18 cellular contexts compared by ENCODE assay signal in genomic region chr11:23764285-23764684, GRCh38.
DNase-seq lines count a peak whose midpoint lies in the region; ATAC-seq and TF ChIP-seq lines count a peak whose summit lies in the region.
"Had no signal": no experiment of that assay in that cellular context is flagged by ENCODE, and none has a peak within 500 bp of the region (broad histone marks: within the 10 kb centered on the region; RNA-seq: fewer than 3 reads in every experiment).

No MANE protein-coding gene starts in this region.

- intact Hi-C loops in Caco-2 (cut with micrococcal nuclease; ENCODE audit: unreplicated experiment): no loop called here

- H3K27me3 Mint-ChIP-seq in WTC11 (ENCODE audit: low read depth) (0 out of 2 replicates have a peak, but pooled peaks cover 3% of the 10 kb centered on the region), type B pancreatic cell (no peaks in the 10 kb centered on the region), Caco-2 (ENCODE audit: insufficient read depth, unreplicated experiment) (no peaks in the 10 kb centered on the region)
- H3K27me3 Mint-ChIP-seq: CD4-positive, alpha-beta memory T cell; CD4-positive, CD25-positive, alpha-beta regulatory T cell; CD8-positive, alpha-beta memory T cell had no signal

- H3K4me1 Mint-ChIP-seq in WTC11: peaks cover 12% of the 10 kb centered on the region
- H3K4me1 Mint-ChIP-seq in type B pancreatic cell (ENCODE audit: unreplicated experiment): no peaks in the 10 kb centered on the region
- H3K4me1 Mint-ChIP-seq in Caco-2 (ENCODE audit: low read depth, unreplicated experiment): no peaks in the 10 kb centered on the region
- H3K4me1 Mint-ChIP-seq: CD14-positive monocyte; CD4-positive, alpha-beta memory T cell; CD4-positive, CD25-positive, alpha-beta regulatory T cell; CD8-positive, alpha-beta memory T cell had no signal

- H3K36me3 ChIP-seq in HAP-1 (replicated peaks) (no peaks in the 10 kb centered on the region), Caco-2 (ENCODE audit: control insufficient read depth, insufficient read depth, low read length) (no peaks in the 10 kb centered on the region)
- H3K36me3 ChIP-seq: BE2C, BLaER1 had no signal

- H3K4me1 ChIP-seq in HAP-1 (peaks cover 18% of the 10 kb centered on the region), Caco-2 (no peaks in the 10 kb centered on the region)
- H3K4me1 ChIP-seq: BE2C, BLaER1 had no signal

- ATAC-seq in WTC11 (peak; percentile 52; the same call in 1 of the 2 replicates), HG02759 (IDR thresholded peaks at IDR 0.05; ENCODE audit: unreplicated experiment) (no peak)

- H3K9me3 Mint-ChIP-seq in WTC11: peaks cover 56% of the 10 kb centered on the region
- H3K9me3 Mint-ChIP-seq in type B pancreatic cell: no peaks in the 10 kb centered on the region
- H3K9me3 Mint-ChIP-seq in Caco-2 (ENCODE audit: unreplicated experiment): peaks cover 12% of the 10 kb centered on the region

- H3K27ac Mint-ChIP-seq in WTC11 (no peak overlapping the region), type B pancreatic cell (no peak overlapping the region), Caco-2 (ENCODE audit: unreplicated experiment) (no peak overlapping the region)
- H3K27ac Mint-ChIP-seq: CD14-positive monocyte; CD4-positive, alpha-beta memory T cell; CD4-positive, CD25-positive, alpha-beta regulatory T cell; CD8-positive, alpha-beta memory T cell had no signal

- in situ Hi-C loops in HAP-1 (cut with MboI; ENCODE audit: low sequenced_read_pairs): no loop called here

- DNase-seq in HAP-1 (ENCODE audit: low spot score in 2 of 2): peak; percentile 17 to 78
- DNase-seq in WTC11 (ENCODE audit: low spot score): no peak
- no peak for DNase-seq in type B pancreatic cell (ENCODE audit: extremely low spot score, unreplicated experiment)
- no peak for DNase-seq in Caco-2
- DNase-seq: 8988T; ACHN; BE2C; C1 segment of cervical spinal cord; Calu3; CD4-positive, alpha-beta memory T cell; CD4-positive, CD25-positive, alpha-beta regulatory T cell; CD8-positive, alpha-beta memory T cell; COR-L47; DMS79 treated with DMSO at 0.1 percent for 48 hours; GF-D8 had no signal

- TF ChIP-seq CTCF in WTC11 (IDR thresholded peaks at IDR 0.05): no peak
- no peak for TF ChIP-seq CTCF in type B pancreatic cell (conservative IDR thresholded peaks at IDR 0.05)
- no peak for TF ChIP-seq CTCF in Caco-2 (IDR thresholded peaks at IDR 0.05; ENCODE audit: insufficient read depth in 1 of 2, low read depth in 1 of 2, low read length in 1 of 2, severe bottlenecking in 1 of 2, unreplicated experiment in 1 of 2)

- POLR2A ChIA-PET in WTC11 (lab: Charles Lee) (no interaction called here), Caco-2 (lab: Charles Lee) (no interaction called here)

- BruUV-seq in Caco-2 (replicated peaks; lab: Mats Ljungman, UMichigan): no TSS peak

- H3K9me3 ChIP-seq in HAP-1 (peaks cover 5% of the 10 kb centered on the region; the same call in 1 of the 2 replicates), Caco-2 (peaks cover 13% of the 10 kb centered on the region)
- H3K9me3 ChIP-seq: BE2C had no signal

- CTCF ChIA-PET in WTC11 (lab: Charles Lee) (no interaction called here), Caco-2 (lab: Charles Lee) (no interaction called here)

- H3K27me3 ChIP-seq in HAP-1 (ENCODE audit: low read depth): no peaks in the 10 kb centered on the region
- H3K27me3 ChIP-seq in Caco-2 (replicated peaks; ENCODE audit: control insufficient read depth, insufficient read depth, low read length): no peaks in the 10 kb centered on the region
- H3K27me3 ChIP-seq: BE2C, BLaER1 had no signal

- H3K36me3 Mint-ChIP-seq in WTC11: peaks cover 53% of the 10 kb centered on the region
- no peaks in the 10 kb centered on the region for H3K36me3 Mint-ChIP-seq in type B pancreatic cell
- no peaks in the 10 kb centered on the region for H3K36me3 Mint-ChIP-seq in Caco-2 (ENCODE audit: insufficient read depth, unreplicated experiment)
- H3K36me3 Mint-ChIP-seq: CD14-positive monocyte; CD4-positive, alpha-beta memory T cell; CD4-positive, CD25-positive, alpha-beta regulatory T cell had no signal

- no peak overlapping the region for H3K4me3 ChIP-seq in HAP-1
- no peak overlapping the region for H3K4me3 ChIP-seq in Caco-2 (ENCODE audit: low read depth, low read length)
- H3K4me3 ChIP-seq: BLaER1 had no signal

- H3K4me3 Mint-ChIP-seq in WTC11: no peak overlapping the region
- no peak overlapping the region for H3K4me3 Mint-ChIP-seq in type B pancreatic cell
- no peak overlapping the region for H3K4me3 Mint-ChIP-seq in Caco-2 (ENCODE audit: unreplicated experiment)
- H3K4me3 Mint-ChIP-seq: CD14-positive monocyte; CD4-positive, alpha-beta memory T cell; CD4-positive, CD25-positive, alpha-beta regulatory T cell; CD8-positive, alpha-beta memory T cell had no signal

TF ChIP-seq in WTC11, 78 proteins besides CTCF, POLR2A, EP300 and RAD21:
- TF ChIP-seq SP1 (CRISPR knock-in tag; conservative IDR thresholded peaks at IDR 0.05): no peak
- TF ChIP-seq ATF1 (CRISPR knock-in tag; IDR thresholded peaks at IDR 0.05): no peak
- TF ChIP-seq USF2 (CRISPR knock-in tag; IDR thresholded peaks at IDR 0.05): no peak
- no peak for TF ChIP-seq CDX4 (CRISPR knock-in tag; IDR thresholded peaks at IDR 0.05; ENCODE audit: borderline replicate concordance)
- TF ChIP-seq ERG (CRISPR knock-in tag; IDR thresholded peaks at IDR 0.05): no peak
- no peak for TF ChIP-seq ZMAT4 (CRISPR knock-in tag; IDR thresholded peaks at IDR 0.05)
- no peak for TF ChIP-seq RORB (CRISPR knock-in tag; IDR thresholded peaks at IDR 0.05)

Comparison
In these comparisons a context has a peak if more than half of its experiments do, and no peak if none do; other contexts are left out.
1. DNase-seq: peak in HAP-1 (2 of 2); none in WTC11 (single experiment), type B pancreatic cell (single experiment) and Caco-2 (0 of 2).